Comparison of ENCODE assay signal across 8 cellular contexts in the genomic region with DNA sequence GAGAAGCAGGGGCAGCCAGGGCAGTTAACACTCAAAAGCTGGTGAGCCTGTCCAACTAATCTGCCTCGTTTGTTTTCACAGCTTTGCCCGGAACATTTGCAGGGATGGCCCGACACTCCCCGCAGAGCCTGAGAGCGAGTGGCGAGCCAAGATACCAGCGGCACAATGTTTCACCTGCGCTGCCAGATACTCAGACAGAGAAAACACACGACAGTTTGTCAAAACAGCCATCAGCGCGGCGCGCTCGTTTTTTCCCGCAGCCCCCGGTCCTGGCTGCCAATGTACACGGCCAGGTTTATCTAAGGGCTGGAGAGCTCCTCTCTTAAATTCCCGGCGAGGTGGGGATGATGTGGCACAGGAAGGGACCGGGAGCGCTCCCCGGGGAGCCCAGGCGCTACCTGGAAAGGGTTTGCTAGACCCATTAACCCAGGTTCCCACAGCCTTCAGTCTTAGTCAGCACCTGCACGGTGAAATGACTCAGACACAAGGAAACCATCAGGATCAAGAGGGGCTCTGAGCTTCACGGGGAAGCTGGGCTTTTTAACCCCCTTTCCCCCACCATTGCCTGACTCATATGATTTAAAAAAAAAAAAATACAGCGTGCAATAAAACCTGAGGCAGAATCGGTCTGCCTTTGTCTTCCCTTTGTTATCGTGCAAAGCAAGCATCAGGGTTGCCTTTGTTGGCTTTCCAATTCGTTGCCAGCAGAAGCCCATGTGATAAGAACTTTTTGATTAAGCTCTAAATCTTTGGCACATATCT.
DNase-seq lines count a peak whose midpoint lies in the region; ATAC-seq, FAIRE-seq and TF ChIP-seq lines count a peak whose summit lies in the region.

No MANE protein-coding gene starts in this region.

- H3K4me3 ChIP-seq in A549 (peak overlapping the region; percentile 30), LNCaP clone FGC (ENCODE audit: low read depth, low read length) (peak overlapping the region; percentile 37), breast epithelium (peak overlapping the region in 2 of 3 donors; percentile 40 to 59), lung (peak overlapping the region; percentile 32)

- H3K36me3 ChIP-seq in breast epithelium, result no peaks in the 10 kb centered on the region
- H3K36me3 ChIP-seq in lung (ENCODE audit: control insufficient read depth in 2 of 2, insufficient read depth in 2 of 2, low read length in 2 of 2), result no peaks in the 10 kb centered on the region

- H3K4me2 ChIP-seq in A549, result peak overlapping the region; percentile 81

- H3K27ac ChIP-seq in A549 (no peak overlapping the region), breast epithelium (no peak overlapping the region), lung (ENCODE audit: low read depth in 1 of 2, low read length in 1 of 2) (no peak overlapping the region)

- H3K27me3 ChIP-seq in breast epithelium (peaks cover 0 to 11% of the 10 kb centered on the region in 2 donors), lung (ENCODE audit: control insufficient read depth, insufficient read depth) (no peaks in the 10 kb centered on the region)

- DNase-seq in A549 (ENCODE audit: low read depth in 1 of 2, low spot score in 1 of 2), result no peak
- DNase-seq in LNCaP clone FGC (ENCODE audit: low read depth), result peak; percentile 52
- no peak for DNase-seq in breast epithelium (ENCODE audit: low spot score in 2 of 2)
- peak; percentile 46 for DNase-seq in lung (ENCODE audit: low spot score)
- DNase-seq in SKM-1 treated with dmso at 0.1 percent for 144 hours (lab: John Stamatoyannopoulos, UW; ENCODE audit: unreplicated experiment), result no peak
- DNase-seq in AG20443 (ENCODE audit: low spot score), result no peak
- DNase-seq in HUDEP-2 (lab: John Stamatoyannopoulos, UW; ENCODE audit: unreplicated experiment in 76 of 76), result no peak

- POLR2A ChIA-PET in A549 (lab: Yijun Ruan, JAX), result no interaction called here

- CTCF ChIA-PET in A549 (lab: Yijun Ruan, JAX), result no interaction called here

- no peak for TF ChIP-seq RAD21 in A549 (conservative IDR thresholded peaks at IDR 0.05 in 1 of 2, IDR thresholded peaks at IDR 0.05 in 1 of 2)

- H3K9me3 ChIP-seq in A549 (no peaks in the 10 kb centered on the region), breast epithelium (no peaks in the 10 kb centered on the region), lung (ENCODE audit: control insufficient read depth in 2 of 2, insufficient read depth in 1 of 2, low read length in 1 of 2) (no peaks in the 10 kb centered on the region)

- intact Hi-C loops in breast epithelium (cut with DNase I; ENCODE audit: low total_unique reads), result no loop called here

- ATAC-seq in A549 (peak; percentile 25 to 47; a peak in 3 of 6 replicates), lung (ENCODE audit: insufficient read depth, low FRiP score) (peak; percentile 59), GM19328 (IDR thresholded peaks at IDR 0.05; ENCODE audit: unreplicated experiment) (no peak)

- FAIRE-seq in A549 (lab: Jason Lieb, UNC), result no peak

- H3K4me1 ChIP-seq in A549 (no peaks in the 10 kb centered on the region), breast epithelium (no peaks in the 10 kb centered on the region), lung (ENCODE audit: control insufficient read depth in 2 of 2, insufficient read depth in 2 of 2, low read length in 2 of 2) (peaks cover 0 to 6% of the 10 kb centered on the region in 2 donors)

- TF ChIP-seq CTCF in A549 (IDR thresholded peaks at IDR 0.05), result no peak
- no peak for TF ChIP-seq CTCF in LNCaP clone FGC (IDR thresholded peaks at IDR 0.05; ENCODE audit: control insufficient read depth, extremely low read depth, insufficient read depth)
- no peak for TF ChIP-seq CTCF in breast epithelium (IDR thresholded peaks at IDR 0.05)
- no peak for TF ChIP-seq CTCF in lung (IDR thresholded peaks at IDR 0.05; ENCODE audit: control extremely low read depth, extremely low read depth)

- no peak for TF ChIP-seq EP300 in A549 (IDR thresholded peaks at IDR 0.05)

- WGBS in A549 (ENCODE audit: missing lambda C conversion rate), result 9% methylated on average over 20 of the region's 29 CpGs
- 4 to 5% methylated on average over 29 of the region's 29 CpGs for WGBS in lung, 2 donors

- TF ChIP-seq POLR2A in A549 (IDR thresholded peaks at IDR 0.05; ENCODE audit: low read length) (no peak), breast epithelium (IDR thresholded peaks at IDR 0.05) (no peak)

TF ChIP-seq in A549, 52 proteins besides CTCF, POLR2A, EP300 and RAD21:
- TF ChIP-seq CBX2 (IDR thresholded peaks at IDR 0.05; ENCODE audit: borderline replicate concordance, low read depth), result no peak
- TF ChIP-seq, protein P1, sequence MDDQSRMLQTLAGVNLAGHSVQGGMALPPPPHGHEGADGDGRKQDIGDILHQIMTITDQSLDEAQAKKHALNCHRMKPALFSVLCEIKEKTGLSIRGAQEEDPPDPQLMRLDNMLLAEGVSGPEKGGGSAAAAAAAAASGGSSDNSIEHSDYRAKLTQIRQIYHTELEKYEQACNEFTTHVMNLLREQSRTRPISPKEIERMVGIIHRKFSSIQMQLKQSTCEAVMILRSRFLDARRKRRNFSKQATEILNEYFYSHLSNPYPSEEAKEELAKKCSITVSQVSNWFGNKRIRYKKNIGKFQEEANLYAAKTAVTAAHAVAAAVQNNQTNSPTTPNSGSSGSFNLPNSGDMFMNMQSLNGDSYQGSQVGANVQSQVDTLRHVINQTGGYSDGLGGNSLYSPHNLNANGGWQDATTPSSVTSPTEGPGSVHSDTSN (IDR thresholded peaks at IDR 0.05), result no peak

Comparison
In these comparisons a context has a peak if more than half of its experiments do, and no peak if none do; other contexts are left out.
1. DNase-seq: peak in LNCaP clone FGC (single experiment) and lung (single experiment); none in A549 (0 of 2), breast epithelium (0 of 2), SKM-1 treated with dmso at 0.1 percent for 144 hours (single experiment), AG20443 (single experiment) and HUDEP-2 (0 of 76).
2. Peak in every context shown above with its lines, with median percentiles within 50 percentile points of each other: H3K4me3 ChIP-seq.